In the genomic region with DNA sequence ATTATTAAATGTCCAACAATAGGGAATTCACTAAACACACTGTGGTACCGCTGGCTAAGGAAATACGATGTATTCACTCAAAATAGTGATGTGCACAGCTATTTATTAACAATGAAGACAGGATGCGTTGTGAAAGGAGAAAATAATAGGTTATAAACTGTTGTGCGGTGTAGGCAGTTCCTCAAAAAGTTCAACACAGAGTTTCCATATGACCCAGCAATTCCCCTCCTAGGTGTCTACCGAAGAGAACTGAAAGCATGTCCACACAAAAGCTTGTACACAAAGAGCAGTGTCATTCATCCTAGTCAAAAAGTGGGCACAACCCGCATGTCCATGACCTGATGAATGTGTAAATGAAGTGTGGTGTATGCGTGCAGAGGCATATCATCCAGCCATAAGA, we compare ENCODE assay signal across 16 cellular contexts. TPM values are rescaled to one million over a fixed set of nuclear protein-coding genes. Genes with fewer than 3 reads are reported as not detected.
DNase-seq lines count a peak whose midpoint lies in the region; ATAC-seq and TF ChIP-seq lines count a peak whose summit lies in the region.
"Had no signal": no experiment of that assay in that cellular context is flagged by ENCODE, and none has a peak within 500 bp of the region (broad histone marks: within the 10 kb centered on the region; RNA-seq: fewer than 3 reads in every experiment).

No MANE protein-coding gene starts in this region.

- DNase-seq in amniotic stem cell (lab: John Stamatoyannopoulos, UW) (no peak), COLO668 (lab: John Stamatoyannopoulos, UW; ENCODE audit: unreplicated experiment) (no peak), ecto neural progenitor cell (ENCODE audit: low spot score) (no peak)
- DNase-seq in CD8-positive, alpha-beta T cell, result no peak
- DNase-seq: activated CD4-positive, alpha-beta T cell treated with anti-CD3 and anti-CD28 coated beads for 1 hour; NCI-H1436 treated with DMSO at 0.1 percent for 48 hours; NCI-H69; pancreas; stomach had no signal

- CTCF ChIA-PET in CD8-positive, alpha-beta T cell (lab: Charles Lee), result no interaction called here

- POLR2A ChIA-PET in CD8-positive, alpha-beta T cell (lab: Charles Lee), result no interaction called here

- H3K27ac ChIP-seq in muscle layer of colon (ENCODE audit: low read depth, low read length), result peak overlapping the region; percentile 80
- H3K27ac ChIP-seq in CD8-positive, alpha-beta T cell (ENCODE audit: low read depth, low read length), result no peak overlapping the region
- H3K27ac ChIP-seq: breast epithelium had no signal

- no peaks in the 10 kb centered on the region for H3K36me3 ChIP-seq in muscle layer of colon (ENCODE audit: insufficient read depth, low read length)
- no peaks in the 10 kb centered on the region for H3K36me3 ChIP-seq in CD8-positive, alpha-beta T cell (ENCODE audit: insufficient read depth, low read length)
- H3K36me3 ChIP-seq: breast epithelium, pancreas, stomach had no signal

- no peak for TF ChIP-seq CTCF in CD8-positive, alpha-beta T cell (IDR thresholded peaks at IDR 0.05)

- H3K27me3 Mint-ChIP-seq in CD8-positive, alpha-beta T cell (ENCODE audit: low read depth), result peaks cover 3% of the 10 kb centered on the region

- no peak overlapping the region for H3K4me3 Mint-ChIP-seq in CD8-positive, alpha-beta T cell

- H3K4me1 ChIP-seq in muscle layer of colon (ENCODE audit: insufficient read depth, low read length), result peaks cover 3% of the 10 kb centered on the region
- H3K4me1 ChIP-seq in CD8-positive, alpha-beta T cell (ENCODE audit: insufficient read depth, low read length), result no peaks in the 10 kb centered on the region
- H3K4me1 ChIP-seq: breast epithelium, pancreas had no signal

- ATAC-seq in GM19025 (IDR thresholded peaks at IDR 0.05; ENCODE audit: low read depth, unreplicated experiment) (peak; percentile 68), HG02623 (IDR thresholded peaks at IDR 0.05; ENCODE audit: unreplicated experiment) (peak; percentile 74), HG03469 (IDR thresholded peaks at IDR 0.05; ENCODE audit: unreplicated experiment) (peak; percentile 95)
- no peak for ATAC-seq in CD8-positive, alpha-beta T cell

- H3K4me1 Mint-ChIP-seq in CD8-positive, alpha-beta T cell (ENCODE audit: low read depth), result no peaks in the 10 kb centered on the region

- no peaks in the 10 kb centered on the region for H3K36me3 Mint-ChIP-seq in CD8-positive, alpha-beta T cell

- no peak overlapping the region for H3K4me3 ChIP-seq in muscle layer of colon (ENCODE audit: low read depth in 1 of 2, low read length in 2 of 2)
- H3K4me3 ChIP-seq in CD8-positive, alpha-beta T cell (ENCODE audit: low read depth, low read length), result no peak overlapping the region
- H3K4me3 ChIP-seq: breast epithelium, lung, pancreas, stomach had no signal

- no peaks in the 10 kb centered on the region for H3K27me3 ChIP-seq in muscle layer of colon (ENCODE audit: control insufficient read depth in 1 of 2, insufficient read depth in 2 of 2, low read length in 2 of 2)
- no peaks in the 10 kb centered on the region for H3K27me3 ChIP-seq in CD8-positive, alpha-beta T cell (ENCODE audit: insufficient read depth, low read length)
- H3K27me3 ChIP-seq: pancreas, stomach had no signal

- H3K27ac Mint-ChIP-seq in CD8-positive, alpha-beta T cell, result no peak overlapping the region

- H3K9me3 Mint-ChIP-seq in CD8-positive, alpha-beta T cell, result no peaks in the 10 kb centered on the region

- no peaks in the 10 kb centered on the region for H3K9me3 ChIP-seq in muscle layer of colon (ENCODE audit: low read length)
- H3K9me3 ChIP-seq in CD8-positive, alpha-beta T cell (ENCODE audit: low read length), result no peaks in the 10 kb centered on the region
- H3K9me3 ChIP-seq: breast epithelium, pancreas, stomach had no signal

- H3K9ac ChIP-seq in muscle layer of colon (ENCODE audit: low read length), result no peak overlapping the region

- intact Hi-C loops in CD8-positive, alpha-beta T cell (cut with DNase I, micrococcal nuclease), result no loop called here

RNA-seq across cellular contexts. Expression of a gene that starts 1.1 kb away (rescaled TPM):
- not detected for total RNA-seq in CD8-positive, alpha-beta T cell

RNA-seq across cellular contexts. Expression of a gene that starts 41.1 kb away (rescaled TPM):
- total RNA-seq in CD8-positive, alpha-beta T cell, result not detected
- total RNA-seq: breast epithelium, HT1080, lung, pancreas, stomach had no signal
